8 cellular contexts compared by ENCODE assay signal in the genomic region with DNA sequence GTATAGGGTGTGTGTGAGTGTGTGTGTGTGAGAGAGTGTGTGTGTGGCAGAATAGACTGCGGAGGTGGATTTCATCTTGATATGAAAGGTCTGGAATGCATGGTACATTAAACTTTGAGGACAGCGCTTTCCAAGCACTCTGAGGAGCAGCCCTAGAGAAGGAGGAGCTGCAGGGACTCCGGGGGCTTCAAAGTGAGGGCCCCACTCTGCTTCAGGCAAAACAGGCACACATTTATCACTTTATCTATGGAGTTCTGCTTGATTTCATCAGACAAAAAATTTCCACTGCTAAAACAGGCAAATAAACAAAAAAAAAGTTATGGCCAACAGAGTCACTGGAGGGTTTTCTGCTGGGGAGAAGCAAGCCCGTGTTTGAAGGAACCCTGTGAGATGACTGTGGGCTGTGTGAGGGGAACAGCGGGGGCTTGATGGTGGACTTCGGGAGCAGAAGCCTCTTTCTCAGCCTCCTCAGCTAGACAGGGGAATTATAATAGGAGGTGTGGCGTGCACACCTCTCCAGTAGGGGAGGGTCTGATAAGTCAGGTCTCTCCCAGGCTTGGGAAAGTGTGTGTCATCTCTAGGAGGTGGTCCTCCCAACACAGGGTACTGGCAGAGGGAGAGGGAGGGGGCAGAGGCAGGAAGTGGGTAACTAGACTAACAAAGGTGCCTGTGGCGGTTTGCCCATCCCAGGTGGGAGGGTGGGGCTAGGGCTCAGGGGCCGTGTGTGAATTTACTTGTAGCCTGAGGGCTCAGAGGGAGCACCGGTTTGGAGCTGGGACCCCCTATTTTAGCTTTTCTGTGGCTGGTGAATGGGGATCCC.
DNase-seq lines count a peak whose midpoint lies in the region; ATAC-seq lines count a peak whose summit lies in the region.

No MANE protein-coding gene starts in this region.

- H3K4me1 Mint-ChIP-seq in stimulated activated naive CD8-positive, alpha-beta T cell treated with anti-CD3 and anti-CD28 coated beads, Interleukin-15, amount 100 ng/mL, for 72 hours, result peaks cover 65% of the 10 kb centered on the region

- H3K4me3 Mint-ChIP-seq in stimulated activated naive CD8-positive, alpha-beta T cell treated with anti-CD3 and anti-CD28 coated beads, Interleukin-15, amount 100 ng/mL, for 72 hours, result peak overlapping the region; percentile 65 to 77

- H3K27me3 Mint-ChIP-seq in stimulated activated naive CD8-positive, alpha-beta T cell treated with anti-CD3 and anti-CD28 coated beads, Interleukin-15, amount 100 ng/mL, for 72 hours, result no peaks in the 10 kb centered on the region

- H3K9me3 Mint-ChIP-seq in stimulated activated naive CD8-positive, alpha-beta T cell treated with anti-CD3 and anti-CD28 coated beads, Interleukin-15, amount 100 ng/mL, for 72 hours, result no peaks in the 10 kb centered on the region

- DNase-seq in DMS153 (lab: John Stamatoyannopoulos, UW) (peak; percentile 97), NCI-H345 treated with DMSO at 0.1 percent for 48 hours (lab: John Stamatoyannopoulos, UW; ENCODE audit: unreplicated experiment) (peak; percentile 52), activated T-cell treated with anti-CD3 and anti-CD28 coated beads for 1 hour (ENCODE audit: low read depth) (peak; percentile 82), kidney tubule cell (ENCODE audit: low spot score) (peak; percentile 71), NCI-H524 treated with DMSO at 0.1 percent for 48 hours (lab: John Stamatoyannopoulos, UW) (no peak)
- DNase-seq in stimulated activated naive CD8-positive, alpha-beta T cell treated with anti-CD3 and anti-CD28 coated beads, Interleukin-15, amount 100 ng/mL, for 72 hours, result peak; percentile 70 to 88

- ATAC-seq in stimulated activated naive CD8-positive, alpha-beta T cell treated with anti-CD3 and anti-CD28 coated beads, Interleukin-15, amount 100 ng/mL, for 72 hours, result peak; percentile 95
- ATAC-seq in GM18520 (IDR thresholded peaks at IDR 0.05; ENCODE audit: unreplicated experiment) (no peak), GM19328 (IDR thresholded peaks at IDR 0.05; ENCODE audit: unreplicated experiment) (no peak)

- H3K27ac Mint-ChIP-seq in stimulated activated naive CD8-positive, alpha-beta T cell treated with anti-CD3 and anti-CD28 coated beads, Interleukin-15, amount 100 ng/mL, for 72 hours, result peak overlapping the region; percentile 95 to 96
